Comparison of ENCODE assay signal across 1 cellular context in the genomic region with DNA sequence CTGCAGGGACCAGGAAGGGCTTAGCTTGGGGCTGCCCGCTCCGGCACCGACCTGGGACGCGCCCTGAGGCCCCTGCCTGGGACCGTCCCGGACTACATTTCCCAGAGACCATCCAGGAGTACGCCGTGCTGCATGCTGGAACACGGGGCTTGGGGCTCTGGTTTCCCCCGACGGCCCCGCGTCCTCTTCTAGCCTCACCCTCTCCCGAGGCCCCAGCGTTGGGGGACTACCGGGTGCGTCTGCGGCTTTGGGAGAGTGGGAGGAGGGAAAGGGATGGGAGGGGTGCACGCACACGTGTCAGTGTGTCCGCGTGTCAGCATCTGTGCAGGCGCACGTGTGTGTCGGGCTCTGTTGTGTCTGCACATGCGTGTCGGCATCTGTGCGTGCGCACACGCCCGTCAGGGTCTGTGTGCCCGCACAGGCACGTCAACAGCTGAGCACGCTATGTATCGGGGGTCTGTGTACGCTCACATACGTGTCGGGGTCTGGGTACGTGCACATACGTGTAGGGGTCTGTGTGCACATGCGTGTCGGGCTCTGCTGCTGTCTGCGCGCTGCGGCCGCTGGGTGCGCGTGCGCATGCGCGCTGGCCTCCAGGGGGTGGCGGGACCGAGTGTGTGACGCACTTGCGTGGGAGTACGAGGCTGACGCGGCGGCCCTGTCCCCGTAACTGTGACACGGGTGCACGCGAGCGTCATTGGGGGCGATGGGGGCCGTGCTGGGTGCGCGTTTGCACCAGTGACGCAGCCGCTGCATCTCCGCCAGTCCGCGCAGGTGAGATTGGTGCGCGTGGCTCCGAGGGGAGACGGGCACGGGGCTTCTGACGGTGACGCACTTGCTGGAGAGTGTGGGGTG.
A peak's percentile ranks its signal among the peaks of the same experiment; 100 is the strongest.
TF ChIP-seq lines count a peak whose summit lies in the region.

Gene ZNF331 (plus strand): TSS at position 623 of the 855 bp plus-strand sequence. CDS start 31,232 bp downstream, outside the sequence.

TF ChIP-seq in HepG2, 621 proteins besides CTCF, POLR2A, EP300 and RAD21 (continued from another document and continues in another):
- 0 out of 2 replicates have a peak, but pooled peaks have one; percentile 61 for TF ChIP-seq ZMAT5 (CRISPR knock-in tag; IDR thresholded peaks at IDR 0.05; ENCODE audit: borderline replicate concordance, low read depth)
- TF ChIP-seq ZBTB46 (CRISPR knock-in tag; IDR thresholded peaks at IDR 0.05; ENCODE audit: borderline replicate concordance): no peak
- TF ChIP-seq NFKBIZ (CRISPR knock-in tag; IDR thresholded peaks at IDR 0.05): no peak
- peak; percentile 72; the same call in 1 of the 2 replicates for TF ChIP-seq HOXA9 (CRISPR knock-in tag; IDR thresholded peaks at IDR 0.05; ENCODE audit: borderline replicate concordance)
- TF ChIP-seq ZNF609 (CRISPR knock-in tag; IDR thresholded peaks at IDR 0.05; ENCODE audit: borderline replicate concordance): peak; percentile 23; the same call in 1 of the 2 replicates
- TF ChIP-seq ZNF790 (CRISPR knock-in tag; IDR thresholded peaks at IDR 0.05; ENCODE audit: borderline replicate concordance): 0 out of 2 replicates have a peak, but pooled peaks have one; percentile 4
- no peak for TF ChIP-seq THYN1 (CRISPR knock-in tag; IDR thresholded peaks at IDR 0.05; ENCODE audit: borderline replicate concordance, low read depth)
- TF ChIP-seq TOE1 (CRISPR knock-in tag; IDR thresholded peaks at IDR 0.05): no peak
- TF ChIP-seq SP2 (CRISPR knock-in tag; IDR thresholded peaks at IDR 0.05): no peak; the same call in 1 of the 2 replicates
- no peak for TF ChIP-seq ZNF703 (CRISPR knock-in tag; IDR thresholded peaks at IDR 0.05; ENCODE audit: borderline replicate concordance)
- TF ChIP-seq ZNF20 (CRISPR knock-in tag; IDR thresholded peaks at IDR 0.05): no peak
- TF ChIP-seq AGO1 (IDR thresholded peaks at IDR 0.05; ENCODE audit: low read depth, low read length, poor library complexity, severe bottlenecking): no peak
- TF ChIP-seq CHD2 (IDR thresholded peaks at IDR 0.05; ENCODE audit: low read depth, low read length): no peak
- TF ChIP-seq THAP9 (CRISPR knock-in tag; IDR thresholded peaks at IDR 0.05; ENCODE audit: borderline replicate concordance): peak; percentile 56; the same call in 1 of the 2 replicates
- no peak; the same call in 1 of the 2 replicates for TF ChIP-seq SNAPC4 (CRISPR knock-in tag; IDR thresholded peaks at IDR 0.05)
- TF ChIP-seq DR1 (CRISPR knock-in tag; IDR thresholded peaks at IDR 0.05): no peak
- peak; percentile 90 for TF ChIP-seq IKZF4 (CRISPR knock-in tag; IDR thresholded peaks at IDR 0.05; ENCODE audit: borderline replicate concordance, low read depth, not compliant biosample characterization)
- TF ChIP-seq ZFAT (CRISPR knock-in tag; conservative IDR thresholded peaks at IDR 0.05): no peak
- peak; percentile 56 for TF ChIP-seq POLR2AphosphoS5 (IDR thresholded peaks at IDR 0.05; ENCODE audit: low read depth, low read length)
- no peak for TF ChIP-seq GABPA (IDR thresholded peaks at IDR 0.05; ENCODE audit: low read depth, low read length)
- TF ChIP-seq GABPA (CRISPR knock-in tag; IDR thresholded peaks at IDR 0.05; ENCODE audit: low read depth): no peak
- no peak for TF ChIP-seq ZBTB34 (CRISPR knock-in tag; IDR thresholded peaks at IDR 0.05)
- TF ChIP-seq HES4 (CRISPR knock-in tag; IDR thresholded peaks at IDR 0.05; ENCODE audit: borderline replicate concordance): peak; percentile 88
- no peak for TF ChIP-seq TFE3 (CRISPR knock-in tag; IDR thresholded peaks at IDR 0.05)
- TF ChIP-seq KLF11 (CRISPR knock-in tag; IDR thresholded peaks at IDR 0.05): no peak
- TF ChIP-seq ZBTB38 (CRISPR knock-in tag; IDR thresholded peaks at IDR 0.05): peak; percentile 28; the same call in 1 of the 2 replicates
- no peak for TF ChIP-seq ZNF552 (CRISPR knock-in tag; IDR thresholded peaks at IDR 0.05; ENCODE audit: borderline replicate concordance)
- TF ChIP-seq ZNF839 (CRISPR knock-in tag; IDR thresholded peaks at IDR 0.05; ENCODE audit: borderline replicate concordance): peak; percentile 71; the same call in 1 of the 2 replicates
- no peak for TF ChIP-seq SIX1 (CRISPR knock-in tag; IDR thresholded peaks at IDR 0.05; ENCODE audit: borderline replicate concordance)
- no peak for TF ChIP-seq PRPF4 (IDR thresholded peaks at IDR 0.05; ENCODE audit: low read depth, low read length, poor library complexity, severe bottlenecking)
- TF ChIP-seq KDM1A (CRISPR knock-in tag; IDR thresholded peaks at IDR 0.05): no peak
- no peak; the same call in 1 of the 2 replicates for TF ChIP-seq SAFB2 (CRISPR knock-in tag; IDR thresholded peaks at IDR 0.05; ENCODE audit: borderline replicate concordance, low read depth)
- TF ChIP-seq HNF4A (CRISPR knock-in tag; IDR thresholded peaks at IDR 0.05): no peak
- TF ChIP-seq, protein P1, sequence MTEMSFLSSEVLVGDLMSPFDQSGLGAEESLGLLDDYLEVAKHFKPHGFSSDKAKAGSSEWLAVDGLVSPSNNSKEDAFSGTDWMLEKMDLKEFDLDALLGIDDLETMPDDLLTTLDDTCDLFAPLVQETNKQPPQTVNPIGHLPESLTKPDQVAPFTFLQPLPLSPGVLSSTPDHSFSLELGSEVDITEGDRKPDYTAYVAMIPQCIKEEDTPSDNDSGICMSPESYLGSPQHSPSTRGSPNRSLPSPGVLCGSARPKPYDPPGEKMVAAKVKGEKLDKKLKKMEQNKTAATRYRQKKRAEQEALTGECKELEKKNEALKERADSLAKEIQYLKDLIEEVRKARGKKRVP (CRISPR knock-in tag; IDR thresholded peaks at IDR 0.05): peak in 1 of 2 experiments; percentile 64; a peak in 2 of 4 replicates
